15 cellular contexts compared by ENCODE assay signal in the genomic region with DNA sequence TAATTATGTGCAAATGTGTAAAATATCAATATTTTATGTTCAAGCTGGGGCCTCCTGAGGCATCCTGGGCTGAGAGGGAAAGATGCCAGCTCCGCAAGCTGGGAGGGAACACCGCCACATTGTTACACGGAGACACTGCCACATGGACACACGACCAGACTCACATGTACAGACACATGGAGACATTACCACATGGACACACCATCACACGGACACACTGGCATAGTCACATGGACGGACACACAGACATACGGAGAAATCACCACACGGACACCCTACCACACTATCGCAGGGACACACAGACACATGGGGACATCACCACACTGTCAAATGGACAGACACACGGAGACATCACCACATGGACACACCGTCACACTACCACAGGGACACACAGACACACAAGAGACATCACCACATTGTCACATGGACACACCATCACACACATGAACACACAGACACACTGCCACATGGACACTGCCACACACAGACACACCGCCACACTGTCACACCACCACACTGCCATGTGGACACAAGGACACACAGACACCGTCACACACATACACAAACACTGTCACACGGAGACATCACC.
DNase-seq lines count a peak whose midpoint lies in the region; ATAC-seq, FAIRE-seq and TF ChIP-seq lines count a peak whose summit lies in the region.
"Had no signal": no experiment of that assay in that cellular context is flagged by ENCODE, and none has a peak within 500 bp of the region (broad histone marks: within the 10 kb centered on the region; RNA-seq: fewer than 3 reads in every experiment).

No MANE protein-coding gene starts in this region.

- no peaks in the 10 kb centered on the region for H3K9me2 ChIP-seq in SK-N-SH

- POLR2A ChIA-PET in HepG2 (lab: Yijun Ruan, JAX) (no interaction called here), K562 (lab: Yijun Ruan, JAX) (no interaction called here), SK-N-SH (lab: Yijun Ruan, JAX) (no interaction called here)

- no peak overlapping the region for H4K8ac ChIP-seq in trophoblast cell (ENCODE audit: low read depth, low read length)

- no peak for ATAC-seq in HepG2
- ATAC-seq in right lobe of liver, result no peak
- ATAC-seq in K562, result no peak
- ATAC-seq: GM12878 had no signal

- H3K36me3 ChIP-seq in HepG2 (replicated peaks in 1 of 2; ENCODE audit: control insufficient read depth in 1 of 2, insufficient read depth in 2 of 2, low read length in 2 of 2) (no peaks in the 10 kb centered on the region), right lobe of liver (no peaks in the 10 kb centered on the region), K562 (ENCODE audit: control insufficient read depth, insufficient read depth, low read length) (peaks cover 5% of the 10 kb centered on the region; the same call in 2 of the 3 replicates), trophoblast cell (ENCODE audit: control insufficient read depth in 1 of 2, insufficient read depth in 2 of 2, low read length in 2 of 2) (no peaks in the 10 kb centered on the region), SK-N-SH (replicated peaks in 1 of 2; ENCODE audit: control insufficient read depth in 1 of 2, insufficient read depth in 2 of 2, low read length in 1 of 2) (no peaks in the 10 kb centered on the region)
- H3K36me3 ChIP-seq: BLaER1 had no signal

- H3K9ac ChIP-seq in HepG2 (ENCODE audit: insufficient read depth, low read depth, low read length) (no peak overlapping the region), K562 (ENCODE audit: insufficient read depth in 1 of 2, low read depth in 2 of 2, low read length in 2 of 2) (no peak overlapping the region), trophoblast cell (ENCODE audit: low read length) (peak overlapping the region; percentile 64), SK-N-SH (no peak overlapping the region)
- H3K9ac ChIP-seq: BLaER1 had no signal

- H2BK120ac ChIP-seq in trophoblast cell (ENCODE audit: insufficient read depth, low read length, poor library complexity), result no peak overlapping the region

- no peak overlapping the region for H4K91ac ChIP-seq in trophoblast cell (ENCODE audit: low read depth, low read length)

- H3K9me3 ChIP-seq in HepG2 (ENCODE audit: low read length) (no peaks in the 10 kb centered on the region), right lobe of liver (no peaks in the 10 kb centered on the region), K562 (replicated peaks; ENCODE audit: control insufficient read depth, insufficient read depth, low read depth, low read length) (no peaks in the 10 kb centered on the region), trophoblast cell (ENCODE audit: insufficient read depth, low read depth, low read length) (peaks cover 6% of the 10 kb centered on the region), SK-N-SH (no peaks in the 10 kb centered on the region)

- H3K9me1 ChIP-seq in K562 (ENCODE audit: control insufficient read depth, insufficient read depth, low read length), result no peaks in the 10 kb centered on the region

- no peak for DNase-seq in HepG2 (ENCODE audit: low spot score)
- DNase-seq in right lobe of liver, result no peak
- no peak for DNase-seq in K562 (ENCODE audit: extremely low read depth in 1 of 4, low spot score in 3 of 4)
- no peak for DNase-seq in trophoblast cell
- DNase-seq in activated CD4-positive, alpha-beta T cell treated with anti-CD3 and anti-CD28 coated beads, Interleukin-2, amount 50 U/mL, for 4 hours, result no peak
- DNase-seq in SK-N-SH, result no peak
- no peak for DNase-seq in iPS-NIHi7 (ENCODE audit: extremely low spot score)
- DNase-seq: 8988T; Calu3; CD4-positive, alpha-beta memory T cell; DND-41; EL; HCEC 1CT had no signal

- H3K79me1 ChIP-seq in trophoblast cell (ENCODE audit: low read length), result no peaks in the 10 kb centered on the region

- no peak overlapping the region for H2AFZ ChIP-seq in HepG2 (ENCODE audit: low read length)
- H2AFZ ChIP-seq in K562 (ENCODE audit: low read depth, low read length), result no peak overlapping the region
- no peak overlapping the region for H2AFZ ChIP-seq in trophoblast cell (ENCODE audit: insufficient read depth, low read length, poor library complexity)
- no peak overlapping the region for H2AFZ ChIP-seq in SK-N-SH (ENCODE audit: low read depth)

- H3K4me2 ChIP-seq in HepG2 (ENCODE audit: low read depth, low read length) (no peak overlapping the region), K562 (ENCODE audit: insufficient read depth, low read length) (no peak overlapping the region), trophoblast cell (ENCODE audit: low read length) (no peak overlapping the region), SK-N-SH (no peak overlapping the region)
- H3K4me2 ChIP-seq: BLaER1 had no signal

- peak overlapping the region; percentile 1 for H3K23ac ChIP-seq in trophoblast cell (ENCODE audit: low read length)

- H3K18ac ChIP-seq in trophoblast cell (ENCODE audit: low read length), result no peak overlapping the region

- no peaks in the 10 kb centered on the region for H4K20me1 ChIP-seq in HepG2 (ENCODE audit: insufficient read depth, low read length)
- H4K20me1 ChIP-seq in K562 (replicated peaks; ENCODE audit: control insufficient read depth, insufficient read depth, low read length), result no peaks in the 10 kb centered on the region
- H4K20me1 ChIP-seq in SK-N-SH (ENCODE audit: insufficient read depth), result no peaks in the 10 kb centered on the region
- H4K20me1 ChIP-seq: BLaER1 had no signal

- intact Hi-C loops in HepG2 (cut with micrococcal nuclease; ENCODE audit: unreplicated experiment), result no loop called here
- intact Hi-C loops in right lobe of liver (cut with DNase I), result no loop called here
- intact Hi-C loops in K562 (cut with micrococcal nuclease), result no loop called here

- H3K79me2 ChIP-seq in HepG2 (ENCODE audit: insufficient read depth, low read length), result no peaks in the 10 kb centered on the region
- no peaks in the 10 kb centered on the region for H3K79me2 ChIP-seq in K562 (ENCODE audit: control insufficient read depth, insufficient read depth, low read length)
- no peaks in the 10 kb centered on the region for H3K79me2 ChIP-seq in trophoblast cell (ENCODE audit: control insufficient read depth, insufficient read depth, low read length, poor library complexity)
- H3K79me2 ChIP-seq in SK-N-SH (ENCODE audit: insufficient read depth), result no peaks in the 10 kb centered on the region

- no peak overlapping the region for H4K12ac ChIP-seq in trophoblast cell (ENCODE audit: low read depth, low read length)

- no peak overlapping the region for H2BK5ac ChIP-seq in trophoblast cell (ENCODE audit: low read depth, low read length, poor library complexity)

- no peak overlapping the region for H3K4me3 ChIP-seq in HepG2 (replicated peaks in 1 of 3; ENCODE audit: insufficient read depth in 1 of 3, low read depth in 2 of 3, low read length in 3 of 3)
- H3K4me3 ChIP-seq in right lobe of liver, result no peak overlapping the region
- no peak overlapping the region for H3K4me3 ChIP-seq in K562
- peak overlapping the region; percentile 54 for H3K4me3 ChIP-seq in trophoblast cell (ENCODE audit: low read depth, low read length)
- H3K4me3 ChIP-seq in SK-N-SH (ENCODE audit: low read depth in 2 of 2, low read length in 1 of 2), result no peak overlapping the region
- H3K4me3 ChIP-seq: BLaER1, GM12878 had no signal

- TF ChIP-seq RAD21 in HepG2 (CRISPR knock-in tag; IDR thresholded peaks at IDR 0.05) (no peak), K562 (CRISPR knock-in tag; conservative IDR thresholded peaks at IDR 0.05 in 1 of 2, IDR thresholded peaks at IDR 0.05 in 1 of 2) (no peak), SK-N-SH (IDR thresholded peaks at IDR 0.05; ENCODE audit: low read length) (no peak)

- peaks cover 4% of the 10 kb centered on the region for H3F3A ChIP-seq in SK-N-SH (replicated peaks; ENCODE audit: insufficient read depth)

- TF ChIP-seq CTCF in HepG2 (CRISPR knock-in tag; IDR thresholded peaks at IDR 0.05) (no peak), right lobe of liver (IDR thresholded peaks at IDR 0.05) (no peak), K562 (IDR thresholded peaks at IDR 0.05 in 2 of 3, conservative IDR thresholded peaks at IDR 0.05 in 1 of 3; ENCODE audit: insufficient read depth in 2 of 3, low read depth in 1 of 3, low read length in 3 of 3) (no peak), SK-N-SH (IDR thresholded peaks at IDR 0.05) (no peak)

- BruUV-seq in HepG2 (replicated peaks; lab: Mats Ljungman, UMichigan), result no TSS peak
- no TSS peak for BruUV-seq in K562 (replicated peaks; lab: Mats Ljungman, UMichigan)

- H2BK12ac ChIP-seq in trophoblast cell (ENCODE audit: low read length), result no peak overlapping the region

- TF ChIP-seq EP300 in HepG2 (IDR thresholded peaks at IDR 0.05; ENCODE audit: low read depth in 2 of 2, low read length in 2 of 2) (no peak), HepG2 (CRISPR knock-in tag; IDR thresholded peaks at IDR 0.05; ENCODE audit: borderline replicate concordance) (no peak), K562 (IDR thresholded peaks at IDR 0.05; ENCODE audit: low read length) (no peak), SK-N-SH (IDR thresholded peaks at IDR 0.05; ENCODE audit: borderline replicate concordance in 1 of 2, low read depth in 1 of 2, low read length in 1 of 2) (no peak)

- TF ChIP-seq POLR2A in HepG2 (IDR thresholded peaks at IDR 0.05; ENCODE audit: insufficient read depth in 1 of 2, low read depth in 2 of 2, low read length in 2 of 2), result no peak
- TF ChIP-seq POLR2A in right lobe of liver (IDR thresholded peaks at IDR 0.05), result no peak
- no peak for TF ChIP-seq POLR2A in K562 (conservative IDR thresholded peaks at IDR 0.05)

- H3K4ac ChIP-seq in trophoblast cell (ENCODE audit: low read depth, low read length), result no peak overlapping the region

- H3K27ac ChIP-seq in HepG2 (ENCODE audit: extremely low read length, insufficient read depth, low read length), result no peak overlapping the region
- H3K27ac ChIP-seq in right lobe of liver, result no peak overlapping the region
- H3K27ac ChIP-seq in K562 (ENCODE audit: extremely low read depth, low read depth, low read length), result no peak overlapping the region; the same call in 2 of the 3 replicates
- no peak overlapping the region for H3K27ac ChIP-seq in trophoblast cell (ENCODE audit: low read depth, low read length)
- no peak overlapping the region for H3K27ac ChIP-seq in SK-N-SH (ENCODE audit: low read depth in 2 of 2, low read length in 1 of 2)
- H3K27ac ChIP-seq: BLaER1 had no signal

- H3K4me1 ChIP-seq in HepG2 (ENCODE audit: insufficient read depth, low read length), result no peaks in the 10 kb centered on the region
- H3K4me1 ChIP-seq in right lobe of liver, result no peaks in the 10 kb centered on the region
- H3K4me1 ChIP-seq in K562 (replicated peaks in 1 of 2; ENCODE audit: control insufficient read depth in 2 of 2, insufficient read depth in 2 of 2, low read length in 2 of 2), result peaks cover 7 to 16% of the 10 kb centered on the region in 2 experiments; a peak in 4 of 5 replicates
- no peaks in the 10 kb centered on the region for H3K4me1 ChIP-seq in trophoblast cell (ENCODE audit: control insufficient read depth in 1 of 2, insufficient read depth in 2 of 2, low read length in 2 of 2)
- 0 out of 4 replicates have a peak, but pooled peaks cover 0 to 4% of the 10 kb centered on the region in 2 experiments for H3K4me1 ChIP-seq in SK-N-SH (ENCODE audit: control insufficient read depth in 1 of 2, insufficient read depth in 2 of 2, low read depth in 1 of 2, low read length in 1 of 2)

- FAIRE-seq in HepG2 (lab: Jason Lieb, UNC) (no peak), K562 (lab: Jason Lieb, UNC) (no peak)
- FAIRE-seq: GM12878 had no signal

- WGBS in HepG2 (ENCODE audit: low lambda C conversion rate), result 54% methylated on average over 8 of the region's 14 CpGs
- WGBS in right lobe of liver (ENCODE audit: insufficient coverage, low coverage, low lambda C conversion rate, missing lambda C conversion rate), result 75% methylated on average over 5 of the region's 14 CpGs
- 88% methylated on average over 13 of the region's 14 CpGs for WGBS in K562 (ENCODE audit: insufficient coverage, low coverage, missing lambda C conversion rate)
- no CpG with 5 or more reads among the region's 14 CpGs for WGBS in trophoblast cell (ENCODE audit: extremely low coverage, insufficient coverage, insufficient read length)
- WGBS in SK-N-SH (ENCODE audit: low lambda C conversion rate), result 66% methylated on average over 13 of the region's 14 CpGs

- H2AK5ac ChIP-seq in trophoblast cell (ENCODE audit: low read length), result no peak overlapping the region

- H3K27me3 ChIP-seq in HepG2 (ENCODE audit: control insufficient read depth in 1 of 2, insufficient read depth in 2 of 2, low read length in 2 of 2) (peaks cover 2 to 12% of the 10 kb centered on the region in 2 experiments; a peak in 3 of 5 replicates), right lobe of liver (no peaks in the 10 kb centered on the region), K562 (ENCODE audit: control insufficient read depth in 2 of 2, insufficient read depth in 2 of 2, low read length in 2 of 2) (no peaks in the 10 kb centered on the region), trophoblast cell (ENCODE audit: insufficient read depth, low read length) (no peaks in the 10 kb centered on the region), SK-N-SH (ENCODE audit: insufficient read depth) (no peaks in the 10 kb centered on the region)
- H3K27me3 ChIP-seq: BLaER1 had no signal

- CTCF ChIA-PET in HepG2 (lab: Yijun Ruan, JAX; ENCODE audit: low intra/inter-chr PET ratio, low total read pairs) (no interaction called here), K562 (lab: Yijun Ruan, JAX; ENCODE audit: low intra/inter-chr PET ratio) (no interaction called here), SK-N-SH (lab: Yijun Ruan, JAX) (no interaction called here)

- H3K14ac ChIP-seq in trophoblast cell (ENCODE audit: low read length), result no peak overlapping the region

- in situ Hi-C loops in HepG2 (cut with HindIII; ENCODE audit: extremely low pct_ligation_motif_present, low pct_unique_long_range_greater_than_20kb) (no loop called here), K562 (cut with MboI) (no loop called here)

Comparison
In these comparisons a context has a peak if more than half of its experiments do, and no peak if none do; other contexts are left out.
1. Of the 241 proteins assayed by ChIP-seq in both HepG2 and K562: peak only in HepG2: MNT; only in K562: MAX; in both: none; in neither: 237; mixed calls (peak in some experiments, not most) for 2.